Comparison of ENCODE assay signal across 8 cellular contexts in the genomic region with DNA sequence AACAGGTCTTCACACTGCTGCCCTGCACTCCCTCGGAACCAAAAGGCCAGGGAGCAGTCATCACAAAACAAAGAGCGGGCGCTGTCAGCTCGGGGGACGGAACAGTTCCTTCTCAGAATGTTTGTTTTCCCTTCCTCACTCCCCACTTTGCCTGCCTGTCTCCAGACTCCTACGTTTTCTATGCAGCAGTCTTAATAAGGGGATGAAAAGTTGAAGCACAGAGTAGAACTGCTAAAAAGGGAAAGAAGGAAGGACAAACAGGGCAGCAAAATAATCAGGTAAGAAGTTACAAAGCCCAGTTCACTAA. TPM values are rescaled to one million over a fixed set of nuclear protein-coding genes. Genes with fewer than 3 reads are reported as not detected.
A peak's percentile ranks its signal among the peaks of the same experiment; 100 is the strongest.
DNase-seq lines count a peak whose midpoint lies in the region; ATAC-seq and TF ChIP-seq lines count a peak whose summit lies in the region.

No MANE protein-coding gene starts in this region.

- peak overlapping the region; percentile 83; the same call in 1 of the 2 replicates for H3K9ac ChIP-seq in ES-I3 (ENCODE audit: low read depth, low read length)

- H3K9me3 ChIP-seq in ES-I3 (ENCODE audit: control insufficient read depth, insufficient read depth, low read length): no peaks in the 10 kb centered on the region

- H3K36me3 ChIP-seq in ES-I3 (ENCODE audit: insufficient read depth, low read length): no peaks in the 10 kb centered on the region; the same call in 1 of the 2 replicates

- no peaks in the 10 kb centered on the region for H3K4me1 ChIP-seq in ES-I3 (ENCODE audit: insufficient read depth, low read length)

- peak; percentile 52 for ATAC-seq in WTC11
- no peak for ATAC-seq in HG02973 (IDR thresholded peaks at IDR 0.05; ENCODE audit: unreplicated experiment)
- ATAC-seq in HG02870 (IDR thresholded peaks at IDR 0.05; ENCODE audit: unreplicated experiment): no peak

- POLR2A ChIA-PET in WTC11 (lab: Charles Lee): no interaction called here

- CTCF ChIA-PET in WTC11 (lab: Charles Lee): interaction anchor here (3.0 kb wide), 1 partner anchor 55 kb away, joined by 20 read pairs; no protein-coding TSS in a partner anchor

- TF ChIP-seq CTCF in WTC11 (IDR thresholded peaks at IDR 0.05) (no peak), glutamatergic neuron (IDR thresholded peaks at IDR 0.05; ENCODE audit: partially characterized antibody, unreplicated experiment) (no peak), retinal pigment epithelial cell (conservative IDR thresholded peaks at IDR 0.05; ENCODE audit: low read depth, low read length) (no peak)

- peaks cover 22% of the 10 kb centered on the region for H3K4me1 Mint-ChIP-seq in WTC11
- peaks cover 22% of the 10 kb centered on the region for H3K4me1 Mint-ChIP-seq in glutamatergic neuron (ENCODE audit: low read depth, unreplicated experiment)

- H3K27me3 Mint-ChIP-seq in WTC11 (ENCODE audit: low read depth): peaks cover 41% of the 10 kb centered on the region
- peaks cover 11% of the 10 kb centered on the region for H3K27me3 Mint-ChIP-seq in glutamatergic neuron (ENCODE audit: unreplicated experiment)

- DNase-seq in WTC11 (ENCODE audit: low spot score) (no peak), glutamatergic neuron (no peak), retinal pigment epithelial cell (ENCODE audit: low read depth) (no peak), COR-L47 (lab: John Stamatoyannopoulos, UW) (no peak)
- DNase-seq in stimulated activated CD4-positive, alpha-beta T cell treated with anti-CD3 and anti-CD28 coated beads, Interleukin-2, amount 100 ng/mL, for 48 hours: no peak

- H3K4me3 ChIP-seq in retinal pigment epithelial cell (ENCODE audit: low read length): peak overlapping the region; percentile 75

- H3K9me3 Mint-ChIP-seq in WTC11 (no peaks in the 10 kb centered on the region), glutamatergic neuron (ENCODE audit: unreplicated experiment) (peaks cover 12% of the 10 kb centered on the region)

- no peaks in the 10 kb centered on the region for H3K36me3 Mint-ChIP-seq in WTC11
- H3K36me3 Mint-ChIP-seq in glutamatergic neuron (ENCODE audit: unreplicated experiment): no peaks in the 10 kb centered on the region

- peak overlapping the region; percentile 87 for H3K27ac Mint-ChIP-seq in WTC11
- H3K27ac Mint-ChIP-seq in glutamatergic neuron (ENCODE audit: unreplicated experiment): peak overlapping the region; percentile 98

- H3K4me3 Mint-ChIP-seq in WTC11: peak overlapping the region; percentile 96
- peak overlapping the region; percentile 94 for H3K4me3 Mint-ChIP-seq in glutamatergic neuron (ENCODE audit: unreplicated experiment)

TF ChIP-seq in WTC11, 78 proteins besides CTCF, POLR2A, EP300 and RAD21:
- TF ChIP-seq FOXK1 (CRISPR knock-in tag; IDR thresholded peaks at IDR 0.05) (no peak), KAT7 (CRISPR knock-in tag; IDR thresholded peaks at IDR 0.05; ENCODE audit: borderline replicate concordance) (no peak), MYBL2 (CRISPR knock-in tag; IDR thresholded peaks at IDR 0.05) (no peak), CREB1 (CRISPR knock-in tag; IDR thresholded peaks at IDR 0.05) (no peak), ZNF416 (CRISPR knock-in tag; IDR thresholded peaks at IDR 0.05) (no peak), ZNF219 (CRISPR knock-in tag; IDR thresholded peaks at IDR 0.05; ENCODE audit: borderline replicate concordance) (no peak), OVOL2 (CRISPR knock-in tag; IDR thresholded peaks at IDR 0.05; ENCODE audit: borderline replicate concordance) (no peak), NFATC4 (CRISPR knock-in tag; IDR thresholded peaks at IDR 0.05) (no peak)
- TF ChIP-seq, protein P1, sequence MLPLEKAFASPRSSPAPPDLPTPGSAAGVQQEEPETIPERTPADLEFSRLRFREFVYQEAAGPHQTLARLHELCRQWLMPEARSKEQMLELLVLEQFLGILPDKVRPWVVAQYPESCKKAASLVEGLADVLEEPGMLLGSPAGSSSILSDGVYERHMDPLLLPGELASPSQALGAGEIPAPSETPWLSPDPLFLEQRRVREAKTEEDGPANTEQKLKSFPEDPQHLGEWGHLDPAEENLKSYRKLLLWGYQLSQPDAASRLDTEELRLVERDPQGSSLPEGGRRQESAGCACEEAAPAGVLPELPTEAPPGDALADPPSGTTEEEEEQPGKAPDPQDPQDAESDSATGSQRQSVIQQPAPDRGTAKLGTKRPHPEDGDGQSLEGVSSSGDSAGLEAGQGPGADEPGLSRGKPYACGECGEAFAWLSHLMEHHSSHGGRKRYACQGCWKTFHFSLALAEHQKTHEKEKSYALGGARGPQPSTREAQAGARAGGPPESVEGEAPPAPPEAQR (CRISPR knock-in tag; IDR thresholded peaks at IDR 0.05): no peak
- TF ChIP-seq, protein P2, sequence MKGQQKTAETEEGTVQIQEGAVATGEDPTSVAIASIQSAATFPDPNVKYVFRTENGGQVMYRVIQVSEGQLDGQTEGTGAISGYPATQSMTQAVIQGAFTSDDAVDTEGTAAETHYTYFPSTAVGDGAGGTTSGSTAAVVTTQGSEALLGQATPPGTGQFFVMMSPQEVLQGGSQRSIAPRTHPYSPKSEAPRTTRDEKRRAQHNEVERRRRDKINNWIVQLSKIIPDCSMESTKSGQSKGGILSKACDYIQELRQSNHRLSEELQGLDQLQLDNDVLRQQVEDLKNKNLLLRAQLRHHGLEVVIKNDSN (CRISPR knock-in tag; IDR thresholded peaks at IDR 0.05): no peak
- TF ChIP-seq, protein P3, sequence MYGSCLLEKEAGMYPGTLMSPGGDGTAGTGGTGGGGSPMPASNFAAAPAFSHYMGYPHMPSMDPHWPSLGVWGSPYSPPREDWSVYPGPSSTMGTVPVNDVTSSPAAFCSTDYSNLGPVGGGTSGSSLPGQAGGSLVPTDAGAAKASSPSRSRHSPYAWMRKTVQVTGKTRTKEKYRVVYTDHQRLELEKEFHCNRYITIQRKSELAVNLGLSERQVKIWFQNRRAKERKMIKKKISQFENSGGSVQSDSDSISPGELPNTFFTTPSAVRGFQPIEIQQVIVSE (CRISPR knock-in tag; IDR thresholded peaks at IDR 0.05; ENCODE audit: borderline replicate concordance): no peak
TF ChIP-seq in WTC11: peak in this region for 0.

RNA-seq across cellular contexts. Expression of a gene that starts 0.7 kb away (rescaled TPM):
- 11.0 to 11.6 TPM (median 11.2 TPM) in 3 replicates for total RNA-seq in WTC11 (2021)
- 69.3 TPM for total RNA-seq in glutamatergic neuron (ENCODE audit: unreplicated experiment)

RNA-seq across cellular contexts. Expression of a gene that starts 41.3 kb away (rescaled TPM):
- total RNA-seq in WTC11 (2021) (25.3 to 25.8 TPM (median 25.4 TPM) in 3 replicates), glutamatergic neuron (ENCODE audit: unreplicated experiment) (27.8 TPM)
